32 cellular contexts compared by ENCODE assay signal in the genomic region with DNA sequence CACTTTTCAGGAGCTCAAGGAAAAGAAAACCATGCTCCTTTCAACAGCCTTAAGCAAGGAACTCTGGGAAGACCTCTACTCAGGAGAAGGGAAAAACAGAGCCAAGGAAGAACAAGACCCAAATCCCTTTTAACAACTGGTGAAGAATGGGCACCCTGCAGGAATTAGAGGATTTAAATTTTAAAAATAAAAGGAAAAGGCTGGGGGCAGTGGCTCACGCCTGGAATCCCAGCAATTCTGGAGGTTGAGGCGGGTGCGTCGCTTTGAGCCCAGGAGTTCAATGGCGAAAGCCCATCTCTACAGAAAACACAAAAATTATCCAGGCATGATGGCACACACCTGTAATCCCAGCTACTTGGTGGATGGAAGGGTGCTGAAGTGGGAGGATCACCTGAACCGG.
"Had no signal": no experiment of that assay in that cellular context is flagged by ENCODE, and none has a peak within 500 bp of the region (broad histone marks: within the 10 kb centered on the region; RNA-seq: fewer than 3 reads in every experiment).

No MANE protein-coding gene starts in this region.

- DNase-seq: activated CD4-positive, alpha-beta memory T cell treated with anti-CD3 and anti-CD28 coated beads for 36 hours; activated CD4-positive, alpha-beta T cell treated with anti-CD3 and anti-CD28 coated beads for 36 hours; activated CD4-positive, alpha-beta T cell treated with anti-CD3 and anti-CD28 coated beads, Interleukin-2, amount 10 ng/mL, durations not matched to agents 24 days and 14 days; activated CD4-positive, CD25-positive, alpha-beta regulatory T cell; activated CD4-positive, CD25-positive, alpha-beta regulatory T cell treated with anti-CD3 and anti-CD28 coated beads, Interleukin-2, amount 50 U/mL, for 72 hours; activated CD8-positive, alpha-beta memory T cell treated with anti-CD3 and anti-CD28 coated beads, Interleukin-2, amount 10 ng/mL, durations not matched to agents 7 days and 5 days; activated CD8-positive, alpha-beta memory T cell treated with anti-CD3 and anti-CD28 coated beads, Interleukin-2, amount 50 U/mL, for 4 hours; activated CD8-positive, alpha-beta T cell treated with anti-CD3 and anti-CD28 coated beads, Interleukin-2, amount 10 ng/mL, durations not matched to agents 7 days and 5 days; activated effector memory CD4-positive, alpha-beta T cell treated with anti-CD3 and anti-CD28 coated beads, Interleukin-2, amount 50 U/mL, for 16 hours; activated naive CD4-positive, alpha-beta T cell treated with anti-CD3 and anti-CD28 coated beads for 36 hours; activated naive CD8-positive, alpha-beta T cell treated with anti-CD3 and anti-CD28 coated beads, Interleukin-2, amount 10 ng/mL, durations not matched to agents 7 days and 5 days; activated T-cell treated with anti-CD3 and anti-CD28 coated beads, Interleukin-2, amount 50 U/mL, for 1 hour; activated T-cell treated with anti-CD3 and anti-CD28 coated beads, Interleukin-2, amount 50 U/mL, for 48 hours; brain microvascular endothelial cell; effector memory CD8-positive, alpha-beta T cell; esophagus squamous epithelium; foreskin melanocyte; heart right ventricle; T-cell; T1000 had no signal

- H3K27ac ChIP-seq: ascending aorta, brain microvascular endothelial cell, coronary artery, epithelial cell of prostate, esophagus squamous epithelium, gastroesophageal sphincter had no signal

- H3K4me1 Mint-ChIP-seq: activated CD4-positive, alpha-beta T cell treated with anti-CD3 and anti-CD28 coated beads for 36 hours; activated CD4-positive, alpha-beta T cell treated with anti-CD3 and anti-CD28 coated beads, Interleukin-2, amount 10 ng/mL, durations not matched to agents 24 days and 14 days; activated CD8-positive, alpha-beta memory T cell treated with anti-CD3 and anti-CD28 coated beads, Interleukin-2, amount 10 ng/mL, durations not matched to agents 7 days and 5 days; activated naive CD4-positive, alpha-beta T cell treated with anti-CD3 and anti-CD28 coated beads, Interleukin-2, amount 50 U/mL, for 24 hours; activated naive CD8-positive, alpha-beta T cell treated with anti-CD3 and anti-CD28 coated beads, Interleukin-2, amount 10 ng/mL, durations not matched to agents 7 days and 5 days; central memory CD8-positive, alpha-beta T cell; T-cell had no signal

- H3K27me3 Mint-ChIP-seq: activated CD4-positive, alpha-beta memory T cell treated with anti-CD3 and anti-CD28 coated beads for 36 hours; activated CD4-positive, alpha-beta T cell treated with anti-CD3 and anti-CD28 coated beads for 36 hours; activated CD8-positive, alpha-beta memory T cell treated with anti-CD3 and anti-CD28 coated beads, Interleukin-2, amount 10 ng/mL, durations not matched to agents 7 days and 5 days; activated naive CD4-positive, alpha-beta T cell treated with anti-CD3 and anti-CD28 coated beads, Interleukin-2, amount 50 U/mL, for 24 hours; dendritic cell treated with granulocyte-macrophage colony-stimulating factor and Interleukin-4, amounts not matched to agents 40 ng/mL and 50 ng/mL, for 4 days; T-cell had no signal

- H3K4me3 Mint-ChIP-seq: activated CD4-positive, alpha-beta memory T cell treated with anti-CD3 and anti-CD28 coated beads for 36 hours; activated CD4-positive, alpha-beta T cell treated with anti-CD3 and anti-CD28 coated beads for 36 hours; activated CD4-positive, alpha-beta T cell treated with anti-CD3 and anti-CD28 coated beads, Interleukin-2, amount 10 ng/mL, durations not matched to agents 24 days and 14 days; activated CD8-positive, alpha-beta memory T cell treated with anti-CD3 and anti-CD28 coated beads, Interleukin-2, amount 10 ng/mL, durations not matched to agents 7 days and 5 days; activated CD8-positive, alpha-beta T cell treated with anti-CD3 and anti-CD28 coated beads, Interleukin-2, amount 10 ng/mL, durations not matched to agents 7 days and 5 days; activated naive CD4-positive, alpha-beta T cell treated with anti-CD3 and anti-CD28 coated beads for 36 hours; activated naive CD4-positive, alpha-beta T cell treated with anti-CD3 and anti-CD28 coated beads, Interleukin-2, amount 50 U/mL, for 24 hours; activated naive CD8-positive, alpha-beta T cell treated with anti-CD3 and anti-CD28 coated beads, Interleukin-2, amount 10 ng/mL, durations not matched to agents 7 days and 5 days; activated T-helper 1 cell treated with anti-CD3 and anti-CD28 coated beads, Interleukin-12 subunit alpha, Interleukin-12 subunit beta, Interleukin-2, Interleukin-4 antibody, amounts not matched to agents 30 ng/mL and 10 ng/mL and 1 ng/mL, durations not matched to agents 14 hours and 24 hours and 36 hours; central memory CD8-positive, alpha-beta T cell; dendritic cell treated with granulocyte-macrophage colony-stimulating factor and Interleukin-4, amounts not matched to agents 40 ng/mL and 50 ng/mL, for 4 days; effector memory CD8-positive, alpha-beta T cell; T-cell; T-helper 1 cell treated with Interleukin-12 subunit alpha and Interleukin-12 subunit beta and Interleukin-4 antibody, amounts not matched to agents 30 μg/mL and 1 μg/mL, for 36 hours; T-helper 2 cell treated with Interferon-gamma antibody and Interleukin-4, amounts not matched to agents 5 μg/mL and 100 μg/mL, for 36 hours had no signal

- H3K9me3 Mint-ChIP-seq: activated CD4-positive, alpha-beta memory T cell treated with anti-CD3 and anti-CD28 coated beads for 36 hours; activated CD4-positive, alpha-beta T cell treated with anti-CD3 and anti-CD28 coated beads, Interleukin-2, amount 10 ng/mL, durations not matched to agents 24 days and 14 days; activated naive CD4-positive, alpha-beta T cell treated with anti-CD3 and anti-CD28 coated beads for 36 hours; activated naive CD4-positive, alpha-beta T cell treated with anti-CD3 and anti-CD28 coated beads, Interleukin-2, amount 50 U/mL, for 24 hours; activated naive CD8-positive, alpha-beta T cell treated with anti-CD3 and anti-CD28 coated beads, Interleukin-2, amount 10 ng/mL, durations not matched to agents 7 days and 5 days; activated T-helper 1 cell treated with anti-CD3 and anti-CD28 coated beads, Interleukin-12 subunit alpha, Interleukin-12 subunit beta, Interleukin-2, Interleukin-4 antibody, amounts not matched to agents 30 ng/mL and 10 ng/mL and 1 ng/mL, durations not matched to agents 14 hours and 24 hours and 36 hours; activated T-helper 2 cell treated with anti-CD3 and anti-CD28 coated beads, Interferon-gamma antibody, Interleukin-2, Interleukin-4, amounts not matched to agents 10 μg/mL and 5 μg/mL and 100 μg/mL, durations not matched to agents 14 hours and 24 hours and 36 hours; central memory CD8-positive, alpha-beta T cell; dendritic cell treated with granulocyte-macrophage colony-stimulating factor and Interleukin-4, amounts not matched to agents 40 ng/mL and 50 ng/mL, for 4 days; effector memory CD8-positive, alpha-beta T cell; T-cell; T-helper 1 cell treated with Interleukin-12 subunit alpha and Interleukin-12 subunit beta and Interleukin-4 antibody, amounts not matched to agents 30 μg/mL and 1 μg/mL, for 36 hours; T-helper 2 cell treated with Interferon-gamma antibody and Interleukin-4, amounts not matched to agents 5 μg/mL and 100 μg/mL, for 36 hours had no signal

- H3K36me3 ChIP-seq: ascending aorta, brain microvascular endothelial cell had no signal

- H3K27me3 ChIP-seq: ascending aorta, esophagus squamous epithelium, gastroesophageal sphincter, heart right ventricle had no signal

- ATAC-seq: activated CD4-positive, alpha-beta T cell treated with anti-CD3 and anti-CD28 coated beads for 36 hours; activated CD8-positive, alpha-beta memory T cell treated with anti-CD3 and anti-CD28 coated beads, Interleukin-2, amount 10 ng/mL, durations not matched to agents 7 days and 5 days; activated CD8-positive, alpha-beta T cell treated with anti-CD3 and anti-CD28 coated beads, Interleukin-2, amount 10 ng/mL, durations not matched to agents 7 days and 5 days; effector memory CD8-positive, alpha-beta T cell; gastroesophageal sphincter; T-cell had no signal

- H3K4me1 ChIP-seq: ascending aorta had no signal

- H3K9me3 ChIP-seq: ascending aorta, esophagus squamous epithelium, gastroesophageal sphincter, heart right ventricle had no signal

- H3K36me3 Mint-ChIP-seq: activated CD4-positive, alpha-beta memory T cell treated with anti-CD3 and anti-CD28 coated beads for 36 hours; activated CD8-positive, alpha-beta memory T cell treated with anti-CD3 and anti-CD28 coated beads, Interleukin-2, amount 10 ng/mL, durations not matched to agents 7 days and 5 days; activated naive CD4-positive, alpha-beta T cell treated with anti-CD3 and anti-CD28 coated beads, Interleukin-2, amount 50 U/mL, for 24 hours; activated naive CD8-positive, alpha-beta T cell treated with anti-CD3 and anti-CD28 coated beads, Interleukin-2, amount 10 ng/mL, durations not matched to agents 7 days and 5 days; T-cell had no signal

- H3K4me3 ChIP-seq: ascending aorta, coronary artery, dorsolateral prefrontal cortex, esophagus squamous epithelium, gastroesophageal sphincter, heart right ventricle had no signal

- H3K27ac Mint-ChIP-seq: activated CD4-positive, alpha-beta memory T cell treated with anti-CD3 and anti-CD28 coated beads for 36 hours; activated CD4-positive, alpha-beta T cell treated with anti-CD3 and anti-CD28 coated beads for 36 hours; activated CD4-positive, alpha-beta T cell treated with anti-CD3 and anti-CD28 coated beads, Interleukin-2, amount 10 ng/mL, durations not matched to agents 24 days and 14 days; activated CD8-positive, alpha-beta memory T cell treated with anti-CD3 and anti-CD28 coated beads, Interleukin-2, amount 10 ng/mL, durations not matched to agents 7 days and 5 days; activated CD8-positive, alpha-beta T cell treated with anti-CD3 and anti-CD28 coated beads, Interleukin-2, amount 10 ng/mL, durations not matched to agents 7 days and 5 days; activated naive CD4-positive, alpha-beta T cell treated with anti-CD3 and anti-CD28 coated beads for 36 hours; activated naive CD4-positive, alpha-beta T cell treated with anti-CD3 and anti-CD28 coated beads, Interleukin-2, amount 50 U/mL, for 24 hours; activated naive CD8-positive, alpha-beta T cell treated with anti-CD3 and anti-CD28 coated beads, Interleukin-2, amount 10 ng/mL, durations not matched to agents 7 days and 5 days; activated T-helper 1 cell treated with anti-CD3 and anti-CD28 coated beads, Interleukin-12 subunit alpha, Interleukin-12 subunit beta, Interleukin-2, Interleukin-4 antibody, amounts not matched to agents 30 ng/mL and 10 ng/mL and 1 ng/mL, durations not matched to agents 14 hours and 24 hours and 36 hours; activated T-helper 2 cell treated with anti-CD3 and anti-CD28 coated beads, Interferon-gamma antibody, Interleukin-2, Interleukin-4, amounts not matched to agents 10 μg/mL and 5 μg/mL and 100 μg/mL, durations not matched to agents 14 hours and 24 hours and 36 hours; dendritic cell treated with granulocyte-macrophage colony-stimulating factor and Interleukin-4, amounts not matched to agents 40 ng/mL and 50 ng/mL, for 4 days; effector memory CD8-positive, alpha-beta T cell; T-cell; T-helper 1 cell treated with Interleukin-12 subunit alpha and Interleukin-12 subunit beta and Interleukin-4 antibody, amounts not matched to agents 30 μg/mL and 1 μg/mL, for 36 hours; T-helper 2 cell treated with Interferon-gamma antibody and Interleukin-4, amounts not matched to agents 5 μg/mL and 100 μg/mL, for 36 hours had no signal
